ENCODE assay signal across 6 cellular contexts in genomic region chr11:65960824-65961266, GRCh38. TPM values are rescaled to one million over a fixed set of nuclear protein-coding genes. Genes with fewer than 3 reads are reported as not detected.
DNase-seq lines count a peak whose midpoint lies in the region; ATAC-seq and TF ChIP-seq lines count a peak whose summit lies in the region.

No MANE protein-coding gene starts in this region.

- TF ChIP-seq POLR2A in upper lobe of left lung (IDR thresholded peaks at IDR 0.05): no peak

- H3K4me3 Mint-ChIP-seq in activated T-cell treated with anti-CD3 and anti-CD28 coated beads, Interleukin-2, amount 50 U/mL, for 4 hours: peak overlapping the region; percentile 96

- peaks cover 20% of the 10 kb centered on the region for H3K36me3 Mint-ChIP-seq in activated T-cell treated with anti-CD3 and anti-CD28 coated beads, Interleukin-2, amount 50 U/mL, for 4 hours (ENCODE audit: insufficient read depth)

- TF ChIP-seq CTCF in right atrium auricular region (IDR thresholded peaks at IDR 0.05) (no peak), upper lobe of left lung (IDR thresholded peaks at IDR 0.05) (peak in 1 of 6 experiments; percentile 1)

- H3K9me3 ChIP-seq in right atrium auricular region (no peaks in the 10 kb centered on the region), upper lobe of left lung (no peaks in the 10 kb centered on the region)

- H3K4me3 ChIP-seq in right atrium auricular region: peak overlapping the region; percentile 91 to 100
- H3K4me3 ChIP-seq in upper lobe of left lung: peak overlapping the region; percentile 47 to 95 (median 85)

- H3K4me1 ChIP-seq in right atrium auricular region (peaks cover 0 to 27% of the 10 kb centered on the region in 2 donors), upper lobe of left lung (peaks cover 20 to 37% (median 24%) of the 10 kb centered on the region in 4 donors)

- H3K27me3 ChIP-seq in right atrium auricular region: no peaks in the 10 kb centered on the region
- no peaks in the 10 kb centered on the region for H3K27me3 ChIP-seq in upper lobe of left lung

- H3K27ac ChIP-seq in right atrium auricular region (peak overlapping the region; percentile 87 to 91), upper lobe of left lung (peak overlapping the region; percentile 89 to 95 (median 92))

- H3K27me3 Mint-ChIP-seq in activated T-cell treated with anti-CD3 and anti-CD28 coated beads, Interleukin-2, amount 50 U/mL, for 4 hours (ENCODE audit: low read depth): no peaks in the 10 kb centered on the region

- H3K36me3 ChIP-seq in right atrium auricular region (peaks cover 20% of the 10 kb centered on the region), upper lobe of left lung (peaks cover 14 to 23% (median 19%) of the 10 kb centered on the region in 4 donors)

- peaks cover 45% of the 10 kb centered on the region for H3K4me1 Mint-ChIP-seq in activated T-cell treated with anti-CD3 and anti-CD28 coated beads, Interleukin-2, amount 50 U/mL, for 4 hours (ENCODE audit: low read depth)

- 52 to 57% methylated on average over 16 of the region's 16 CpGs for WGBS in upper lobe of left lung, 2 donors

- no peak for TF ChIP-seq EP300 in upper lobe of left lung (IDR thresholded peaks at IDR 0.05)

- DNase-seq in activated T-cell treated with anti-CD3 and anti-CD28 coated beads, Interleukin-2, amount 50 U/mL, for 4 hours: no peak
- no peak for DNase-seq in activated T-cell treated with anti-CD3 and anti-CD28 coated beads, Interleukin-2, amount 50 U/mL, for 1 hour
- no peak for DNase-seq in right atrium auricular region (ENCODE audit: low spot score)
- no peak for DNase-seq in upper lobe of left lung
- no peak for DNase-seq in DMS79 (lab: John Stamatoyannopoulos, UW)
- no peak for DNase-seq in H4 (ENCODE audit: low spot score)

- no peak for ATAC-seq in activated T-cell treated with anti-CD3 and anti-CD28 coated beads, Interleukin-2, amount 50 U/mL, for 4 hours
- no peak for ATAC-seq in upper lobe of left lung (ENCODE audit: low FRiP score in 2 of 2)

- H3K9me3 Mint-ChIP-seq in activated T-cell treated with anti-CD3 and anti-CD28 coated beads, Interleukin-2, amount 50 U/mL, for 4 hours: no peaks in the 10 kb centered on the region

RNA-seq across cellular contexts. Expression of gene SART1, which starts 0.7 kb away (rescaled TPM):
- 100 to 1,000 TPM in 2 of 3 donors, 10 to 100 TPM in 1; 90.8 to 105 (median 100) TPM for total RNA-seq in activated T-cell treated with anti-CD3 and anti-CD28 coated beads, Interleukin-2, amount 50 U/mL, for 4 hours
- total RNA-seq in right atrium auricular region (10 to 100 TPM; 20.7 to 42.5 TPM), upper lobe of left lung (100 to 1,000 TPM in 2 of 6 donors, 10 to 100 TPM in 4; 44.4 to 201 (median 71.4) TPM)
- 43.3 and 43.4 TPM in 2 replicates for total RNA-seq in H4 (2014; rRNA removed; shearing (Covaris generic))

RNA-seq across cellular contexts. Expression of gene TSGA10IP, which starts 15.6 kb away (rescaled TPM):
- total RNA-seq in activated T-cell treated with anti-CD3 and anti-CD28 coated beads, Interleukin-2, amount 50 U/mL, for 4 hours: not detected
- total RNA-seq in right atrium auricular region (not detected), upper lobe of left lung (under 1 TPM in 2 of 6 donors, not detected in 4; 0.17 to 0.92 TPM)
- total RNA-seq in H4 (2014; rRNA removed; shearing (Covaris generic)): not detected in 2 replicates

RNA-seq across cellular contexts. Expression of gene EIF1AD, which starts 41.1 kb away (rescaled TPM):
- 10 to 100 TPM; 71.4 to 76.9 (median 76.0) TPM for total RNA-seq in activated T-cell treated with anti-CD3 and anti-CD28 coated beads, Interleukin-2, amount 50 U/mL, for 4 hours
- total RNA-seq in right atrium auricular region (10 to 100 TPM; 17.6 to 25.0 TPM), upper lobe of left lung (10 to 100 TPM; 22.8 to 37.4 (median 30.1) TPM)
- 20.7 and 32.4 TPM in 2 replicates for total RNA-seq in H4 (2014; rRNA removed; shearing (Covaris generic))

RNA-seq across cellular contexts. Expression of gene BANF1, which starts 41.5 kb away (rescaled TPM):
- 100 to 1,000 TPM; 286 to 337 (median 326) TPM for total RNA-seq in activated T-cell treated with anti-CD3 and anti-CD28 coated beads, Interleukin-2, amount 50 U/mL, for 4 hours
- total RNA-seq in right atrium auricular region: 10 to 100 TPM; 66.6 to 85.5 TPM
- total RNA-seq in upper lobe of left lung: 100 to 1,000 TPM in 2 of 6 donors, 10 to 100 TPM in 4; 32.5 to 201 (median 53.8) TPM
- total RNA-seq in H4 (2014; rRNA removed; shearing (Covaris generic)): 31.5 and 85.2 TPM in 2 replicates

RNA-seq across cellular contexts. Expression of gene DRAP1, which starts 41.6 kb away (rescaled TPM):
- total RNA-seq in activated T-cell treated with anti-CD3 and anti-CD28 coated beads, Interleukin-2, amount 50 U/mL, for 4 hours: 100 to 1,000 TPM in 2 of 3 donors, 10 to 100 TPM in 1; 96.1 to 118 (median 106) TPM
- total RNA-seq in right atrium auricular region (10 to 100 TPM; 72.1 to 83.1 TPM), upper lobe of left lung (100 to 1,000 TPM in 1 of 6 donors, 10 to 100 TPM in 5; 60.3 to 111 (median 80.0) TPM)
- 181 and 235 TPM in 2 replicates for total RNA-seq in H4 (2014; rRNA removed; shearing (Covaris generic))
